Comparison of ENCODE assay signal across 12 cellular contexts in the genomic region with DNA sequence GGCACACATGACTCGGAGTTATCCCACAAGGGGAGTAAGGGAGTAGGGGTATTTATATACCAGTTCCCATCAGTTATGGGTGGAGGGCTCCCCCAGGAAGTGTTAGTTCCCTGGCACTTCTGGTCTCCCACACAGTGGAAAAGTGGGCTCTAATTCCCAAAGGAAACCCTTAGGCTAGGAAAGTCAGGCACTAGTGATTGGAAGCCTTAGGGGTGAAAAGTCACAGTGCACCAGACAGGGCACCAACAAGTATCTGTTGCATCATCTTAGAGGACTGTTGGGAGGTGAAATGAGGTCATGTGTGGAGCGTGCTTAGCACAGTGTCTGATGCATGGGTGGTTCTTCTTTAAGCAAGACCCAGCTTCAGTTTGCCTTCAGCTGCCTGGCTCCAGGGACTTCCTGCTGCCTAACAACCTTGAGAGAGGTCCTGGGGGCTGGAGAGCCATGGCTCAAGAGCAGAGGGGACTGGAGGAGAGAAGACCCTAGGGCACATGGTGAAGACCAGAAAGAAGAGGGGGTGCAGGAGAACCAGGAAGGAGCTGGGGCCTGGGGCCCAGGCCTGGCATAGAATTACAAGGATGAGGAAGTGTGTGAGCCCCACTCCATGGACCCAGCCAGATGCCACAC. TPM values are rescaled to one million over a fixed set of nuclear protein-coding genes. Genes with fewer than 3 reads are reported as not detected.
A peak's percentile ranks its signal among the peaks of the same experiment; 100 is the strongest.
DNase-seq lines count a peak whose midpoint lies in the region; ATAC-seq and TF ChIP-seq lines count a peak whose summit lies in the region.
"Had no signal": no experiment of that assay in that cellular context is flagged by ENCODE, and none has a peak within 500 bp of the region (broad histone marks: within the 10 kb centered on the region; RNA-seq: fewer than 3 reads in every experiment).

No MANE protein-coding gene starts in this region.

- H3K9me3 ChIP-seq in GM23248 (ENCODE audit: low read depth): no peaks in the 10 kb centered on the region

- peaks cover 10% of the 10 kb centered on the region; the same call in 1 of the 2 replicates for H3K27me3 ChIP-seq in GM23248 (replicated peaks; ENCODE audit: insufficient read depth)

- H4K20me1 ChIP-seq in GM23248 (ENCODE audit: insufficient read depth): no peaks in the 10 kb centered on the region

- H3K9me2 ChIP-seq in GM23248 (ENCODE audit: insufficient read depth): no peaks in the 10 kb centered on the region

- no peak overlapping the region for H2AFZ ChIP-seq in GM23248

- no peaks in the 10 kb centered on the region for H3K79me2 ChIP-seq in GM23248 (ENCODE audit: insufficient read depth)

- POLR2A ChIA-PET in RWPE1 (lab: Yijun Ruan, JAX; ENCODE audit: low non-redundant PET): no interaction called here

- ATAC-seq in GM19023 (IDR thresholded peaks at IDR 0.05; ENCODE audit: unreplicated experiment) (no peak), HG03342 (IDR thresholded peaks at IDR 0.05; ENCODE audit: unreplicated experiment) (no peak)
- ATAC-seq: PC-3 had no signal

- no peaks in the 10 kb centered on the region for H3K36me3 ChIP-seq in GM23248 (ENCODE audit: low read depth)

- DNase-seq in GM23248: peak; percentile 31
- peak; percentile 57 for DNase-seq in NAMALWA (ENCODE audit: low spot score)
- DNase-seq in epithelial cell of proximal tubule (ENCODE audit: low read depth): peak; percentile 56
- DNase-seq in renal cortical epithelial cell (ENCODE audit: low read depth): peak; percentile 79
- DNase-seq in RWPE1 (ENCODE audit: low spot score): no peak
- DNase-seq: activated effector memory CD4-positive, alpha-beta T cell treated with anti-CD3 and anti-CD28 coated beads, Interleukin-2, amount 50 U/mL, for 16 hours; H7; head of caudate nucleus; NCI-H1105; PC-3 had no signal

- H3K9ac ChIP-seq in GM23248: no peak overlapping the region

- H3K27ac ChIP-seq in GM23248 (no peak overlapping the region), RWPE1 (no peak overlapping the region)

- in situ Hi-C loops in GM23248 (cut with MboI): no loop called here

- no peak overlapping the region for H3K4me2 ChIP-seq in GM23248 (ENCODE audit: unreplicated experiment)

- H3K4me3 ChIP-seq in GM23248: no peak overlapping the region
- no peak overlapping the region for H3K4me3 ChIP-seq in epithelial cell of proximal tubule (ENCODE audit: low read depth, low read length)

- TF ChIP-seq CTCF in epithelial cell of proximal tubule (conservative IDR thresholded peaks at IDR 0.05; ENCODE audit: low read depth, low read length): no peak
- no peak for TF ChIP-seq CTCF in RWPE1 (conservative IDR thresholded peaks at IDR 0.05; ENCODE audit: low read depth)

- no peaks in the 10 kb centered on the region for H3K4me1 ChIP-seq in GM23248 (ENCODE audit: insufficient read depth)

- CTCF ChIA-PET in RWPE1 (lab: Yijun Ruan, JAX): no interaction called here

- WGBS in GM23248 (ENCODE audit: low coverage in 1 of 2, low lambda C conversion rate in 2 of 2, missing lambda C conversion rate in 2 of 2), 2 experiments: 73 to 74% methylated on average over 2 of the region's 2 CpGs

- H3F3A ChIP-seq in GM23248 (ENCODE audit: insufficient read depth): no peaks in the 10 kb centered on the region

RNA-seq across cellular contexts. Expression of a gene that starts 7.5 kb away (rescaled TPM):
- total RNA-seq in GM23248 (2014; rRNA removed; shearing (Covaris generic)): 3.9 and 5.4 TPM in 2 replicates
- 1.1 and 1.4 TPM in 2 replicates for polyA plus RNA-seq in GM23248 (2016; fragmentation: Nextera tagmentation; extraction: Ambion mirVana)
- 7.5 and 10.2 TPM in 2 replicates for total RNA-seq in epithelial cell of proximal tubule
- total RNA-seq in renal cortical epithelial cell: 1.9 and 8.0 TPM in 2 replicates
